Comparison of ENCODE assay signal across 8 cellular contexts in genomic region chr5:107673368-107674136, GRCh38. TPM values are rescaled to one million over a fixed set of nuclear protein-coding genes. Genes with fewer than 3 reads are reported as not detected.
DNase-seq lines count a peak whose midpoint lies in the region; ATAC-seq and TF ChIP-seq lines count a peak whose summit lies in the region.

No MANE protein-coding gene starts in this region.

- peak overlapping the region; percentile 67 to 94 for H3K4me3 Mint-ChIP-seq in CD14-positive monocyte
- H3K4me3 Mint-ChIP-seq in activated CD8-positive, alpha-beta T cell treated with anti-CD3 and anti-CD28 coated beads for 36 hours: peak overlapping the region; percentile 65

- H3K27me3 Mint-ChIP-seq in CD14-positive monocyte (ENCODE audit: low read depth in 3 of 3): peaks cover 57 to 81% (median 64%) of the 10 kb centered on the region in 3 donors
- H3K27me3 Mint-ChIP-seq in activated CD8-positive, alpha-beta T cell treated with anti-CD3 and anti-CD28 coated beads for 36 hours: peaks cover 54% of the 10 kb centered on the region

- POLR2A ChIA-PET in activated CD8-positive, alpha-beta T cell treated with anti-CD3 and anti-CD28 coated beads for 36 hours (lab: Charles Lee): no interaction called here

- peaks cover 0 to 12% (median 9%) of the 10 kb centered on the region in 7 donors for H3K9me3 Mint-ChIP-seq in CD14-positive monocyte
- H3K9me3 Mint-ChIP-seq in activated CD8-positive, alpha-beta T cell treated with anti-CD3 and anti-CD28 coated beads for 36 hours: no peaks in the 10 kb centered on the region

- TF ChIP-seq CTCF in CD14-positive monocyte (IDR thresholded peaks at IDR 0.05) (peak; percentile 90), lung (IDR thresholded peaks at IDR 0.05; ENCODE audit: control extremely low read depth, extremely low read depth) (peak; percentile 72)
- TF ChIP-seq CTCF in activated CD8-positive, alpha-beta T cell treated with anti-CD3 and anti-CD28 coated beads for 36 hours (IDR thresholded peaks at IDR 0.05): peak; percentile 97

- no peaks in the 10 kb centered on the region for H3K9me3 ChIP-seq in lung (ENCODE audit: control insufficient read depth in 2 of 2, insufficient read depth in 1 of 2, low read length in 1 of 2)

- no peak overlapping the region for H3K27ac Mint-ChIP-seq in CD14-positive monocyte
- no peak overlapping the region for H3K27ac Mint-ChIP-seq in activated CD8-positive, alpha-beta T cell treated with anti-CD3 and anti-CD28 coated beads for 36 hours

- DNase-seq in CD14-positive monocyte (ENCODE audit: low spot score) (peak; percentile 58), NCI-H69 (lab: John Stamatoyannopoulos, UW) (peak; percentile 98), lung (ENCODE audit: low spot score) (peak; percentile 89)
- peak; percentile 85 for DNase-seq in activated CD8-positive, alpha-beta T cell treated with anti-CD3 and anti-CD28 coated beads for 36 hours
- peak; percentile 37 for DNase-seq in effector CD4-positive, alpha-beta T cell
- peak; percentile 38 to 78 (median 49) for DNase-seq in stimulated activated CD4-positive, alpha-beta T cell treated with anti-CD3 and anti-CD28 coated beads, TNF-alpha, amount 100 ng/mL, for 24 hours (ENCODE audit: low read depth in 3 of 3)

- intact Hi-C loops in CD14-positive monocyte (cut with micrococcal nuclease): no loop called here
- intact Hi-C loops in activated CD8-positive, alpha-beta T cell treated with anti-CD3 and anti-CD28 coated beads for 36 hours (cut with micrococcal nuclease): no loop called here

- peaks cover 6% of the 10 kb centered on the region for H3K27me3 ChIP-seq in lung (ENCODE audit: control insufficient read depth, insufficient read depth)

- peak overlapping the region; percentile 55 to 80 for H3K27ac ChIP-seq in lung (ENCODE audit: low read depth in 1 of 2, low read length in 1 of 2)

- H3K4me1 ChIP-seq in lung (ENCODE audit: control insufficient read depth in 2 of 2, insufficient read depth in 2 of 2, low read length in 2 of 2): peaks cover 0 to 15% of the 10 kb centered on the region in 2 donors

- H3K36me3 ChIP-seq in lung (ENCODE audit: control insufficient read depth in 2 of 2, insufficient read depth in 2 of 2, low read length in 2 of 2): no peaks in the 10 kb centered on the region

- 2% methylated on average over 32 of the region's 32 CpGs for WGBS in lung, 2 donors

- ATAC-seq in GM19395 (IDR thresholded peaks at IDR 0.05; ENCODE audit: unreplicated experiment): peak; percentile 78
- peak; percentile 77 for ATAC-seq in HG03520 (IDR thresholded peaks at IDR 0.05; ENCODE audit: unreplicated experiment)
- ATAC-seq in activated CD8-positive, alpha-beta T cell treated with anti-CD3 and anti-CD28 coated beads for 36 hours: peak; percentile 76
- ATAC-seq in lung (ENCODE audit: insufficient read depth, low FRiP score): peak; percentile 62

- H3K36me3 Mint-ChIP-seq in CD14-positive monocyte: peaks cover 2 to 10% of the 10 kb centered on the region in 2 donors
- no peaks in the 10 kb centered on the region for H3K36me3 Mint-ChIP-seq in activated CD8-positive, alpha-beta T cell treated with anti-CD3 and anti-CD28 coated beads for 36 hours (ENCODE audit: low read depth)

- no peak overlapping the region for H3K4me3 ChIP-seq in lung

- H3K4me1 Mint-ChIP-seq in CD14-positive monocyte: peaks cover 33% of the 10 kb centered on the region
- H3K4me1 Mint-ChIP-seq in activated CD8-positive, alpha-beta T cell treated with anti-CD3 and anti-CD28 coated beads for 36 hours (ENCODE audit: low read depth): peaks cover 28% of the 10 kb centered on the region

- CTCF ChIA-PET in activated CD8-positive, alpha-beta T cell treated with anti-CD3 and anti-CD28 coated beads for 36 hours (lab: Charles Lee): interaction anchor here (0.6 to 3.6 kb wide), 4 partner anchors 10 to 101 kb away, joined by 3 to 22 read pairs (median 4); no protein-coding TSS in a partner anchor

RNA-seq across cellular contexts. Expression of gene EFNA5, which starts 2.8 kb away (rescaled TPM):
- polyA plus RNA-seq in CD14-positive monocyte: not detected
- total RNA-seq in activated CD8-positive, alpha-beta T cell treated with anti-CD3 and anti-CD28 coated beads for 36 hours: not detected
- 10 to 100 TPM; 12.4 to 18.4 TPM for total RNA-seq in lung
- polyA plus RNA-seq in lung: 1 to 10 TPM; 2.1 to 3.2 TPM

Comparison
In these comparisons a context has a peak if more than half of its experiments do, and no peak if none do; other contexts are left out.
1. DNase-seq: peak in every context shown above with its lines; median percentile 98 in NCI-H69; 89 in lung; 85 in activated CD8-positive, alpha-beta T cell treated with anti-CD3 and anti-CD28 coated beads for 36 hours; 58 in CD14-positive monocyte; 49 in stimulated activated CD4-positive, alpha-beta T cell treated with anti-CD3 and anti-CD28 coated beads, TNF-alpha, amount 100 ng/mL, for 24 hours; 37 in effector CD4-positive, alpha-beta T cell.
2. RNA of gene EFNA5, which starts 2.8 kb away (total RNA-seq): 12.4 to 18.4 TPM in lung; not detected in activated CD8-positive, alpha-beta T cell treated with anti-CD3 and anti-CD28 coated beads for 36 hours; every median in the first group is over 10 times any median in the second.
3. Peak in every context shown above with its lines, with median percentiles within 50 percentile points of each other: CTCF ChIP-seq and ATAC-seq.